ENCODE assay signal across 8 cellular contexts in the genomic region with DNA sequence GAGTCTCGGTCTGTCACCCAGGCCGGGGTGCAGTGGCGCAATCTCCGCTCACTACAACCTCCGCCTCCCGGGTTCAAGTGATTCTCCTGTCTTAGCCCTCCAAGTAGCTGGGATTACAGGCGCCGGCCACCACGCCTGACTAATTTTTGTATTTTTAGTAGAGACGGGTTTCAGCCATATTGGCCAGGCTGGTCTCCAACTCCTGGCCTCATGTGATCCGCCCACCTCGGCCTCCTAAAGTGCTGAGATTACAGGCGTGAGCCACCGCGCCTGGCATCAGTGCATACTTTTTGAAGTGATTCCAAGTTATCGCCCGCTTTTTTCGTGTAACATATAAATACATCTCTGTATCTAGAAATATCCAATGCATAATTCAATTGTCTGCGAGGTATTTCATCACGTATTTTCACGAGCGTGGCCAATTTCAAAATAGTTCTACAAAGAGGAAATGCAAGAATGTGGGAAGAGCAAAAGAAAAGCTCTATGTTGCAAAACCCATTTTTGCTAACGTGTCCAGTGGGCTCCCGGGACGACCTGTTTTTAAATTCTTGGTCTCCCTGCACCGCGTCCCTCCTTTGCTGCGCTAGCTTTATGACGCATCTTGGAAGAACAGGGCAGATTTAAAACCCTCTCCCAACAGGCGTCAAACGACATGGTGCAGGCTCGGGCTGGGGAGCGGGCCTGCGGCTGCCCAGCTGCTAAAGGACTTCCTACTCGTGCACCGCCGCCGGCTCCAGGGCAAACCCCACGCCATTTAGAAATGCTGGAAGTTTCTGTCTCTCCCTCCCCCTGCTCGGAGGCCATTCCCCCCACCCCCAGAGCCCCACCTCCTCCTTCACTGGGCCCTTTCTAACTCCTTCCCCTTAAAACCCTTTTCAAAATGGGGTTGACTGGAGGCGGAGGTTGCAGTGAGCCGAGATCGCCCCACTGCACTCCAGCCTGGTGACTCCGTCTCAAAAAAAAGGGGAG. TPM values are rescaled to one million over a fixed set of nuclear protein-coding genes. Genes with fewer than 3 reads are reported as not detected.
DNase-seq lines count a peak whose midpoint lies in the region; ATAC-seq and TF ChIP-seq lines count a peak whose summit lies in the region.

No MANE protein-coding gene starts in this region.

- peaks cover 49% of the 10 kb centered on the region for H3K4me1 Mint-ChIP-seq in stimulated activated naive CD8-positive, alpha-beta T cell treated with anti-CD3 and anti-CD28 coated beads, Interleukin-15, Interleukin-2, amounts not matched to agents 100 ng/mL and 50 ng/mL, for 24 hours (ENCODE audit: low read depth)
- H3K4me1 Mint-ChIP-seq in stimulated activated naive CD8-positive, alpha-beta T cell treated with anti-CD3 and anti-CD28 coated beads, Interleukin-15, amount 100 ng/mL, for 72 hours: peaks cover 50% of the 10 kb centered on the region

- WGBS in ectodermal cell, 2 experiments: 68 to 69% methylated on average over 44 of the region's 44 CpGs
- 69% methylated on average over 44 of the region's 44 CpGs for WGBS in liver

- H3K4me3 ChIP-seq in ectodermal cell (ENCODE audit: insufficient read depth, low read depth, low read length): peak overlapping the region; percentile 79
- peak overlapping the region in 1 of 3 donors; percentile 90 for H3K4me3 ChIP-seq in liver (ENCODE audit: low read depth in 1 of 3, low read length in 3 of 3)

- TF ChIP-seq CTCF in liver (IDR thresholded peaks at IDR 0.05; ENCODE audit: low read depth, low read length, missing input control): no peak

- DNase-seq in stimulated activated naive CD8-positive, alpha-beta T cell treated with anti-CD3 and anti-CD28 coated beads, Interleukin-15, Interleukin-2, amounts not matched to agents 100 U/mL and 50 U/mL, for 24 hours: no peak
- DNase-seq in SIG-M5 treated with dmso at 0.1 percent for 504 hours (lab: John Stamatoyannopoulos, UW; ENCODE audit: unreplicated experiment) (peak; percentile 98), NCI-H146 (lab: John Stamatoyannopoulos, UW) (no peak)
- no peak for DNase-seq in stimulated activated naive CD8-positive, alpha-beta T cell treated with anti-CD3 and anti-CD28 coated beads, Interleukin-15, amount 100 ng/mL, for 72 hours
- no peak for DNase-seq in activated effector memory CD4-positive, alpha-beta T cell treated with anti-CD3 and anti-CD28 coated beads, Interleukin-2, amount 50 U/mL, for 16 hours

- H3K36me3 Mint-ChIP-seq in stimulated activated naive CD8-positive, alpha-beta T cell treated with anti-CD3 and anti-CD28 coated beads, Interleukin-15, Interleukin-2, amounts not matched to agents 100 ng/mL and 50 ng/mL, for 24 hours (ENCODE audit: low read depth): no peaks in the 10 kb centered on the region

- H3K36me3 ChIP-seq in ectodermal cell (ENCODE audit: control insufficient read depth, insufficient read depth, low read length) (no peaks in the 10 kb centered on the region), liver (ENCODE audit: control insufficient read depth in 4 of 4, insufficient read depth in 3 of 4, low read depth in 1 of 4, low read length in 3 of 4) (no peaks in the 10 kb centered on the region)

- H3K4me1 ChIP-seq in ectodermal cell (ENCODE audit: control insufficient read depth, insufficient read depth, low read length): peaks cover 3% of the 10 kb centered on the region
- peaks cover 3 to 16% (median 13%) of the 10 kb centered on the region in 4 donors for H3K4me1 ChIP-seq in liver (ENCODE audit: control insufficient read depth in 4 of 4, insufficient read depth in 4 of 4, low read length in 3 of 4)

- no peak for TF ChIP-seq RAD21 in liver (IDR thresholded peaks at IDR 0.05)

- H3K9me3 ChIP-seq in ectodermal cell (ENCODE audit: control insufficient read depth, low read length) (no peaks in the 10 kb centered on the region), liver (ENCODE audit: control insufficient read depth in 4 of 4, low read length in 3 of 4) (no peaks in the 10 kb centered on the region)

- peak overlapping the region; percentile 47 for H3K4me3 Mint-ChIP-seq in stimulated activated naive CD8-positive, alpha-beta T cell treated with anti-CD3 and anti-CD28 coated beads, Interleukin-15, Interleukin-2, amounts not matched to agents 100 ng/mL and 50 ng/mL, for 24 hours
- peak overlapping the region; percentile 53 to 70 for H3K4me3 Mint-ChIP-seq in stimulated activated naive CD8-positive, alpha-beta T cell treated with anti-CD3 and anti-CD28 coated beads, Interleukin-15, amount 100 ng/mL, for 72 hours

- no peak overlapping the region for H3K9ac ChIP-seq in liver (ENCODE audit: low read depth in 1 of 2, low read length in 2 of 2)

- H3K27ac ChIP-seq in ectodermal cell (ENCODE audit: insufficient read depth, low read depth, low read length, poor library complexity, severe bottlenecking) (no peak overlapping the region), liver (ENCODE audit: low read depth in 1 of 2, low read length in 2 of 2) (peak overlapping the region; percentile 76 to 95)

- no peak overlapping the region for H3K27ac Mint-ChIP-seq in stimulated activated naive CD8-positive, alpha-beta T cell treated with anti-CD3 and anti-CD28 coated beads, Interleukin-15, Interleukin-2, amounts not matched to agents 100 ng/mL and 50 ng/mL, for 24 hours
- peak overlapping the region in 1 of 2 donors; percentile 59 for H3K27ac Mint-ChIP-seq in stimulated activated naive CD8-positive, alpha-beta T cell treated with anti-CD3 and anti-CD28 coated beads, Interleukin-15, amount 100 ng/mL, for 72 hours

- H3K27me3 ChIP-seq in ectodermal cell (ENCODE audit: control insufficient read depth, insufficient read depth, low read length, poor library complexity, severe bottlenecking) (no peaks in the 10 kb centered on the region), liver (ENCODE audit: control insufficient read depth in 4 of 4, insufficient read depth in 4 of 4, low read length in 3 of 4) (no peaks in the 10 kb centered on the region)

- no peak for ATAC-seq in stimulated activated naive CD8-positive, alpha-beta T cell treated with anti-CD3 and anti-CD28 coated beads, Interleukin-15, Interleukin-2, amounts not matched to agents 100 U/mL and 50 U/mL, for 24 hours
- no peak for ATAC-seq in stimulated activated naive CD8-positive, alpha-beta T cell treated with anti-CD3 and anti-CD28 coated beads, Interleukin-15, amount 100 ng/mL, for 72 hours

- no peaks in the 10 kb centered on the region for H3K9me3 Mint-ChIP-seq in stimulated activated naive CD8-positive, alpha-beta T cell treated with anti-CD3 and anti-CD28 coated beads, Interleukin-15, Interleukin-2, amounts not matched to agents 100 ng/mL and 50 ng/mL, for 24 hours
- H3K9me3 Mint-ChIP-seq in stimulated activated naive CD8-positive, alpha-beta T cell treated with anti-CD3 and anti-CD28 coated beads, Interleukin-15, amount 100 ng/mL, for 72 hours: no peaks in the 10 kb centered on the region

- H3K27me3 Mint-ChIP-seq in stimulated activated naive CD8-positive, alpha-beta T cell treated with anti-CD3 and anti-CD28 coated beads, Interleukin-15, Interleukin-2, amounts not matched to agents 100 ng/mL and 50 ng/mL, for 24 hours: peaks cover 30% of the 10 kb centered on the region
- peaks cover 41% of the 10 kb centered on the region for H3K27me3 Mint-ChIP-seq in stimulated activated naive CD8-positive, alpha-beta T cell treated with anti-CD3 and anti-CD28 coated beads, Interleukin-15, amount 100 ng/mL, for 72 hours

TF ChIP-seq in liver, 16 proteins besides CTCF, POLR2A, EP300 and RAD21:
- TF ChIP-seq, protein P1, sequence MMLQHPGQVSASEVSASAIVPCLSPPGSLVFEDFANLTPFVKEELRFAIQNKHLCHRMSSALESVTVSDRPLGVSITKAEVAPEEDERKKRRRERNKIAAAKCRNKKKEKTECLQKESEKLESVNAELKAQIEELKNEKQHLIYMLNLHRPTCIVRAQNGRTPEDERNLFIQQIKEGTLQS (IDR thresholded peaks at IDR 0.05): no peak
- TF ChIP-seq YY1 (IDR thresholded peaks at IDR 0.05): peak; percentile 25

RNA-seq across cellular contexts. Expression of a gene that starts 0.9 kb away (rescaled TPM):
- 42.0 TPM for polyA plus RNA-seq in ectodermal cell (2013, experiment 1 of 4)
- 37.9 TPM for polyA plus RNA-seq in ectodermal cell (2013, experiment 2 of 4)
- 46.1 TPM for polyA plus RNA-seq in ectodermal cell (2013, experiment 3 of 4)
- 46.6 TPM for polyA plus RNA-seq in ectodermal cell (2013, experiment 4 of 4)
- total RNA-seq in liver: 10 to 100 TPM; 23.2 to 24.3 TPM
- 10 to 100 TPM; 23.0 to 23.7 TPM for polyA plus RNA-seq in liver
